ENCODE assay signal across 14 cellular contexts in genomic region chr16:89155851-89156739, GRCh38. TPM values are rescaled to one million over a fixed set of nuclear protein-coding genes. Genes with fewer than 3 reads are reported as not detected.
DNase-seq lines count a peak whose midpoint lies in the region; ATAC-seq and TF ChIP-seq lines count a peak whose summit lies in the region.
"Had no signal": no experiment of that assay in that cellular context is flagged by ENCODE, and none has a peak within 500 bp of the region (broad histone marks: within the 10 kb centered on the region; RNA-seq: fewer than 3 reads in every experiment).

No MANE protein-coding gene starts in this region.

- TF ChIP-seq CTCF in chondrocyte (IDR thresholded peaks at IDR 0.05) = no peak
- TF ChIP-seq CTCF in mucosa of descending colon (IDR thresholded peaks at IDR 0.05) = no peak
- TF ChIP-seq CTCF in vagina (IDR thresholded peaks at IDR 0.05) = no peak
- no peak for TF ChIP-seq CTCF in esophagus muscularis mucosa (IDR thresholded peaks at IDR 0.05)

- no peaks in the 10 kb centered on the region for H3K27me3 Mint-ChIP-seq in stimulated activated naive CD8-positive, alpha-beta T cell treated with anti-CD3 and anti-CD28 coated beads, Interleukin-15, amount 100 ng/mL, for 72 hours
- H3K27me3 Mint-ChIP-seq in chondrocyte (ENCODE audit: low read depth) = no peaks in the 10 kb centered on the region
- H3K27me3 Mint-ChIP-seq: B cell had no signal

- H3K36me3 Mint-ChIP-seq in chondrocyte (ENCODE audit: low read depth) = peaks cover 4% of the 10 kb centered on the region

- H3K36me3 ChIP-seq in mucosa of descending colon (ENCODE audit: low read depth) (no peaks in the 10 kb centered on the region), vagina (peaks cover 0 to 7% of the 10 kb centered on the region in 2 donors), esophagus muscularis mucosa (peaks cover 2 to 18% (median 11%) of the 10 kb centered on the region in 4 donors)

- peak overlapping the region; percentile 38 for H3K27ac ChIP-seq in vagina
- H3K27ac ChIP-seq in esophagus muscularis mucosa (replicated peaks in 1 of 4) = no peak overlapping the region
- H3K27ac ChIP-seq: foreskin keratinocyte had no signal

- H3K4me1 Mint-ChIP-seq in stimulated activated naive CD8-positive, alpha-beta T cell treated with anti-CD3 and anti-CD28 coated beads, Interleukin-15, amount 100 ng/mL, for 72 hours = no peaks in the 10 kb centered on the region
- peaks cover 20% of the 10 kb centered on the region for H3K4me1 Mint-ChIP-seq in chondrocyte (ENCODE audit: low read depth)

- H3K9me3 ChIP-seq in mucosa of descending colon (no peaks in the 10 kb centered on the region), vagina (no peaks in the 10 kb centered on the region), esophagus muscularis mucosa (no peaks in the 10 kb centered on the region)

- peaks cover 5% of the 10 kb centered on the region for H3K4me1 ChIP-seq in mucosa of descending colon (ENCODE audit: low read depth)
- H3K4me1 ChIP-seq in vagina = peaks cover 37% of the 10 kb centered on the region
- H3K4me1 ChIP-seq in esophagus muscularis mucosa = peaks cover 29 to 35% (median 30%) of the 10 kb centered on the region in 4 donors
- H3K4me1 ChIP-seq: foreskin keratinocyte had no signal

- TF ChIP-seq POLR2A in vagina (IDR thresholded peaks at IDR 0.05) = no peak
- no peak for TF ChIP-seq POLR2A in esophagus muscularis mucosa (IDR thresholded peaks at IDR 0.05; ENCODE audit: low read depth)

- H3K9me3 Mint-ChIP-seq in stimulated activated naive CD8-positive, alpha-beta T cell treated with anti-CD3 and anti-CD28 coated beads, Interleukin-15, amount 100 ng/mL, for 72 hours = no peaks in the 10 kb centered on the region
- no peaks in the 10 kb centered on the region for H3K9me3 Mint-ChIP-seq in chondrocyte (ENCODE audit: low read depth)

- intact Hi-C loops in mucosa of descending colon (cut with DNase I, micrococcal nuclease) = no loop called here
- intact Hi-C loops in vagina (cut with DNase I) = no loop called here
- intact Hi-C loops in esophagus muscularis mucosa (cut with DNase I) = no loop called here

- H3K27me3 ChIP-seq in vagina (no peaks in the 10 kb centered on the region), esophagus muscularis mucosa (peaks cover 0 to 14% (median 0%) of the 10 kb centered on the region in 4 donors)

- H3K4me3 Mint-ChIP-seq in stimulated activated naive CD8-positive, alpha-beta T cell treated with anti-CD3 and anti-CD28 coated beads, Interleukin-15, amount 100 ng/mL, for 72 hours = no peak overlapping the region
- H3K4me3 Mint-ChIP-seq in chondrocyte (ENCODE audit: unreplicated experiment) = no peak overlapping the region
- H3K4me3 Mint-ChIP-seq: B cell had no signal

- TF ChIP-seq EP300 in esophagus muscularis mucosa (IDR thresholded peaks at IDR 0.05) = no peak

- no peak for DNase-seq in stimulated activated naive CD8-positive, alpha-beta T cell treated with anti-CD3 and anti-CD28 coated beads, Interleukin-15, amount 100 ng/mL, for 72 hours
- DNase-seq in stimulated activated naive CD8-positive, alpha-beta T cell treated with anti-CD3 and anti-CD28 coated beads, Interleukin-15, Interleukin-2, amounts not matched to agents 100 U/mL and 50 U/mL, for 24 hours = no peak
- DNase-seq in chondrocyte (ENCODE audit: low spot score) (no peak), mucosa of descending colon (no peak), vagina (ENCODE audit: extremely low spot score in 2 of 2) (no peak), NCI-H345 treated with DMSO at 0.1 percent for 48 hours (lab: John Stamatoyannopoulos, UW; ENCODE audit: unreplicated experiment) (no peak), esophagus muscularis mucosa (ENCODE audit: extremely low spot score) (no peak), Ammon's horn (ENCODE audit: low spot score) (no peak)
- DNase-seq: activated naive CD4-positive, alpha-beta T cell; foreskin keratinocyte; Kasumi-1; NCI-H2107 had no signal

- peak; percentile 35 for ATAC-seq in stimulated activated naive CD8-positive, alpha-beta T cell treated with anti-CD3 and anti-CD28 coated beads, Interleukin-15, amount 100 ng/mL, for 72 hours
- no peak for ATAC-seq in stimulated activated naive CD8-positive, alpha-beta T cell treated with anti-CD3 and anti-CD28 coated beads, Interleukin-15, Interleukin-2, amounts not matched to agents 100 U/mL and 50 U/mL, for 24 hours
- ATAC-seq in mucosa of descending colon = peak; percentile 3
- ATAC-seq: foreskin keratinocyte had no signal

- H3K4me3 ChIP-seq in mucosa of descending colon = no peak overlapping the region
- no peak overlapping the region for H3K4me3 ChIP-seq in vagina
- H3K4me3 ChIP-seq in esophagus muscularis mucosa = no peak overlapping the region
- H3K4me3 ChIP-seq: coronary artery had no signal

- peak overlapping the region in 1 of 2 donors; percentile 42 for H3K27ac Mint-ChIP-seq in stimulated activated naive CD8-positive, alpha-beta T cell treated with anti-CD3 and anti-CD28 coated beads, Interleukin-15, amount 100 ng/mL, for 72 hours
- peak overlapping the region; percentile 86 for H3K27ac Mint-ChIP-seq in chondrocyte (ENCODE audit: unreplicated experiment)

- 79% methylated on average over 18 of the region's 24 CpGs for WGBS in esophagus muscularis mucosa

RNA-seq across cellular contexts. Expression of gene CDH15, which starts 15.5 kb away (rescaled TPM):
- total RNA-seq in chondrocyte (0.20 to 0.23 TPM in 2 of 3 replicates, not detected in the other), mucosa of descending colon (not detected), vagina (not detected), esophagus muscularis mucosa (under 1 TPM in 3 of 4 donors, not detected in 1; under 0.01 to 0.17 (median 0.13) TPM)
- total RNA-seq: B cell, foreskin keratinocyte had no signal

RNA-seq across cellular contexts. Expression of gene SLC22A31, which starts 44.2 kb away (rescaled TPM):
- total RNA-seq in chondrocyte (0.40 to 0.94 TPM in 2 of 3 replicates, not detected in the other), mucosa of descending colon (1 to 10 TPM in 2 of 3 donors, under 1 TPM in 1; 0.35 to 1.8 (median 1.1) TPM), vagina (not detected), esophagus muscularis mucosa (under 1 TPM in 1 of 4 donors, not detected in 3; 0.26 TPM)
- total RNA-seq: B cell, foreskin keratinocyte had no signal
